8 cellular contexts compared by ENCODE assay signal in the genomic region with DNA sequence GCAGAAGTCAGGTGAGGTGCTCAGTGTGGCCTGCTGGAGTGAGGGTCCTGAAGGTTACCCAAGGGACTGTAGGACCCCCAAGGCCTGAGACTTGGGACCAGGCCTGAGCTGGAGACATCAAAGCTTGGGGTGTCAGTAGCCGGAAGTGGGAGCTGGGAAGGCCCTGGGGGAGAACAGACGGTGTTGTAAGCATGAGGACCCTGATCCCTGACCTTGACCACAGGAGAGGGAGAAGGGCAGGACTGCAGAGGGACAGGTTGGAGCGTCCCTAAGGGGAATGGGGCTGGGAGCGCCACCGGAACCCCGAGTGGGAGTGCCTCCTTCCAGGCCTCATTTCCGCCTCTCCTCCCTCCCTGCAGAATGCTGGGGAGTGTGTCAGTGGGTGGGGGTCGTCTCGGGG. TPM values are rescaled to one million over a fixed set of nuclear protein-coding genes. Genes with fewer than 3 reads are reported as not detected.
DNase-seq lines count a peak whose midpoint lies in the region; ATAC-seq and TF ChIP-seq lines count a peak whose summit lies in the region.

No MANE protein-coding gene starts in this region.

- H3K27me3 ChIP-seq in Karpas-422 (ENCODE audit: low read length), result no peaks in the 10 kb centered on the region
- peaks cover 15% of the 10 kb centered on the region for H3K27me3 ChIP-seq in neural progenitor cell
- H3K27me3 ChIP-seq in WERI-Rb-1 (ENCODE audit: insufficient read depth, low read depth, severe bottlenecking), result no peaks in the 10 kb centered on the region

- peak overlapping the region; percentile 59 for H3K27ac Mint-ChIP-seq in neural progenitor cell

- H3K27ac ChIP-seq in Karpas-422 (ENCODE audit: low read length), result no peak overlapping the region
- peak overlapping the region; percentile 75 for H3K27ac ChIP-seq in cingulate gyrus (ENCODE audit: low read depth, low read length)
- no peak overlapping the region for H3K27ac ChIP-seq in neural progenitor cell
- H3K27ac ChIP-seq in WERI-Rb-1, result no peak overlapping the region

- H4K20me1 ChIP-seq in Karpas-422 (ENCODE audit: insufficient read depth, low read depth, low read length), result 0 out of 2 replicates have a peak, but pooled peaks cover 8% of the 10 kb centered on the region
- H4K20me1 ChIP-seq in neural progenitor cell (ENCODE audit: low read depth), result no peaks in the 10 kb centered on the region

- no peaks in the 10 kb centered on the region for H3K9me3 Mint-ChIP-seq in neural progenitor cell

- H3K9ac ChIP-seq in Karpas-422 (ENCODE audit: low read length), result peak overlapping the region; percentile 67
- H3K9ac ChIP-seq in neural progenitor cell, result no peak overlapping the region

- peaks cover 14% of the 10 kb centered on the region for H3K4me1 Mint-ChIP-seq in neural progenitor cell

- H3K9me2 ChIP-seq in Karpas-422 (replicated peaks; ENCODE audit: insufficient read depth, low read length), result no peaks in the 10 kb centered on the region

- peaks cover 10% of the 10 kb centered on the region for H3K27me3 Mint-ChIP-seq in neural progenitor cell (ENCODE audit: insufficient read depth, low read depth)

- no peaks in the 10 kb centered on the region for H3F3A ChIP-seq in neural progenitor cell (ENCODE audit: low read depth)

- ATAC-seq in GM21529 (IDR thresholded peaks at IDR 0.05; ENCODE audit: unreplicated experiment) (no peak), HG02623 (IDR thresholded peaks at IDR 0.05; ENCODE audit: unreplicated experiment) (no peak)

- no peak for TF ChIP-seq CTCF in AG10803 (conservative IDR thresholded peaks at IDR 0.05; ENCODE audit: low read length)
- no peak for TF ChIP-seq CTCF in neural progenitor cell (IDR thresholded peaks at IDR 0.05)
- TF ChIP-seq CTCF in WERI-Rb-1 (IDR thresholded peaks at IDR 0.05; ENCODE audit: low read depth, low read length), result no peak

- H3K4me2 ChIP-seq in Karpas-422 (ENCODE audit: low read depth, low read length, poor library complexity, severe bottlenecking) (peak overlapping the region; percentile 90), neural progenitor cell (peak overlapping the region; percentile 97)

- H3K4me3 Mint-ChIP-seq in neural progenitor cell, result peak overlapping the region; percentile 99

- no peak for DNase-seq in AG10803 (ENCODE audit: low read depth)
- DNase-seq in Karpas-422, result no peak
- no peak for DNase-seq in neural progenitor cell (ENCODE audit: low spot score)
- no peak for DNase-seq in cortex of kidney (lab: John Stamatoyannopoulos, UW)
- DNase-seq in WERI-Rb-1, result no peak

- H3K79me2 ChIP-seq in Karpas-422 (ENCODE audit: low read length) (no peaks in the 10 kb centered on the region), neural progenitor cell (ENCODE audit: low read depth) (no peaks in the 10 kb centered on the region)

- H3K36me3 Mint-ChIP-seq in neural progenitor cell, result no peaks in the 10 kb centered on the region

- H3K4me3 ChIP-seq in AG10803 (ENCODE audit: low read length) (peak overlapping the region; percentile 87), Karpas-422 (ENCODE audit: low read length) (peak overlapping the region; percentile 92), neural progenitor cell (no peak overlapping the region), WERI-Rb-1 (ENCODE audit: low read depth, low read length) (no peak overlapping the region)

- H3K9me3 ChIP-seq in Karpas-422 (ENCODE audit: low read length) (no peaks in the 10 kb centered on the region), neural progenitor cell (ENCODE audit: low read depth) (no peaks in the 10 kb centered on the region), WERI-Rb-1 (ENCODE audit: severe bottlenecking) (no peaks in the 10 kb centered on the region)

- no peak overlapping the region for H2AFZ ChIP-seq in Karpas-422 (ENCODE audit: low read length)
- no peak overlapping the region for H2AFZ ChIP-seq in neural progenitor cell (replicated peaks)

- H3K36me3 ChIP-seq in Karpas-422 (ENCODE audit: insufficient read depth, low read length) (no peaks in the 10 kb centered on the region), neural progenitor cell (no peaks in the 10 kb centered on the region), WERI-Rb-1 (no peaks in the 10 kb centered on the region)

- peaks cover 13% of the 10 kb centered on the region for H3K4me1 ChIP-seq in Karpas-422 (ENCODE audit: low read length)
- H3K4me1 ChIP-seq in neural progenitor cell, result peaks cover 9% of the 10 kb centered on the region

RNA-seq across cellular contexts. Expression of gene TTC16, which starts 0.5 kb away (rescaled TPM):
- total RNA-seq in Karpas-422 (2014; rRNA removed; shearing (Covaris generic); ENCODE audit: low replicate concordance), result not detected in 2 replicates
- total RNA-seq in neural progenitor cell (ENCODE audit: low replicate concordance), result not detected in 2 replicates

RNA-seq across cellular contexts. Expression of gene PTRH1, which starts 0.9 kb away (rescaled TPM):
- total RNA-seq in Karpas-422 (2014; rRNA removed; shearing (Covaris generic); ENCODE audit: low replicate concordance), result 10.6 and 24.9 TPM in 2 replicates
- total RNA-seq in neural progenitor cell (ENCODE audit: low replicate concordance), result 1.3 and 5.4 TPM in 2 replicates

RNA-seq across cellular contexts. Expression of gene CFAP157, which starts 9.6 kb away (rescaled TPM):
- not detected in 2 replicates for total RNA-seq in Karpas-422 (2014; rRNA removed; shearing (Covaris generic); ENCODE audit: low replicate concordance)
- total RNA-seq in neural progenitor cell (ENCODE audit: low replicate concordance), result 0.31 TPM in 1 of 2 replicates, not detected in the other

RNA-seq across cellular contexts. Expression of gene TOR2A, which starts 18.7 kb away (rescaled TPM):
- total RNA-seq in Karpas-422 (2014; rRNA removed; shearing (Covaris generic); ENCODE audit: low replicate concordance), result 10.7 and 12.7 TPM in 2 replicates
- 5.5 and 18.3 TPM in 2 replicates for total RNA-seq in neural progenitor cell (ENCODE audit: low replicate concordance)

Comparison
In these comparisons a context has a peak if more than half of its experiments do, and no peak if none do; other contexts are left out.
1. H3K4me3 ChIP-seq: peak in AG10803 (single experiment) and Karpas-422 (single experiment); none in neural progenitor cell (single experiment) and WERI-Rb-1 (single experiment).